ENCODE assay signal across 17 cellular contexts in the genomic region with DNA sequence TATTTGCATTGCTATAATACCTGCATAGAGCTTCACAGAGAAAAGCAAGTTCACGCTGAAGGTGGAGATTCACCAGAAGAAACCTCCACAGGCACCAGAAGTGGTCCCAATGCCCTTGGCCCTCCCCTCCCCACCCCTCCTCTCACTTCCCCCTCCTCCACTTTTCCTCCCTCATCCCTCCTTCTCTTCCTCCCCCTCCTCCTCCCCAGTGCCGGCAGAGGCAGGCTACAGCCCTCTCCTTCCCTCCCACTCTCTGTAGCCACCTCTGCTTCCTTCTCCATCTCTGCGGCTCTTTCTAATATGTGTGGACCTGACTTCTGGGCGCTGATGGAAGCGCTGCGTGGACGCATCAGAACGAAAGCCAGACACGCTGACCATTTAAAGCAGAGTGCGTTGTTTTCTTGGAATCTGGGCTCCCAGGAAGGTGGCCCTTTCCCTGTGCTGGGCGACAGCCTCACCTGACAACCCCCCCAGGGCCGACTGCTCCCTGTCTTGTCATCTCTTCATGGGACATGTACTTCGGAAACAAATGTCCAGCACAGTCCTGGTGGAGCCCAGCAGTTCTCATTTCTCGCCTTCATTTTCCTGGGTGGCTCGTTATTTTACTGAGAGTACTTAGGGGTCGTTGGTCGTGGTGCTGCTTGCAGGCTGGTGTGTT. TPM values are rescaled to one million over a fixed set of nuclear protein-coding genes. Genes with fewer than 3 reads are reported as not detected.
DNase-seq lines count a peak whose midpoint lies in the region; ATAC-seq and TF ChIP-seq lines count a peak whose summit lies in the region.
"Had no signal": no experiment of that assay in that cellular context is flagged by ENCODE, and none has a peak within 500 bp of the region (broad histone marks: within the 10 kb centered on the region; RNA-seq: fewer than 3 reads in every experiment).

No MANE protein-coding gene starts in this region.

- DNase-seq in H7 (peak; percentile 52), chondrocyte (ENCODE audit: low spot score) (peak; percentile 44), posterior vena cava (ENCODE audit: low spot score) (peak; percentile 38), DMS79 (lab: John Stamatoyannopoulos, UW) (no peak), NAMALWA (ENCODE audit: low spot score) (no peak)
- DNase-seq: BE2C; CD8-positive, alpha-beta T cell; COR-L47; DMS153; DND-41; GDM1; GOT3; HCEC 1CT had no signal

- no peak overlapping the region for H3K9ac ChIP-seq in BLaER1 treated with 17β-estradiol and CSF1 and Interleukin-3, amounts not matched to agents 10 nM and 100 nM

- no peak for TF ChIP-seq CTCF in chondrocyte (IDR thresholded peaks at IDR 0.05)

- peaks cover 0 to 16% (median 8%) of the 10 kb centered on the region in 11 experiments; a peak in 14 of 22 replicates for H3K36me3 ChIP-seq in BLaER1 treated with 17β-estradiol and CSF1 and Interleukin-3, amounts not matched to agents 10 nM and 100 nM
- no peaks in the 10 kb centered on the region for H3K36me3 ChIP-seq in H7 (replicated peaks; ENCODE audit: control insufficient read depth, insufficient read depth, low read length)

- H3K4me3 Mint-ChIP-seq in chondrocyte (ENCODE audit: unreplicated experiment): no peak overlapping the region
- H3K4me3 Mint-ChIP-seq: CD14-positive monocyte; CD8-positive, alpha-beta T cell had no signal

- no peak overlapping the region for H3K4me3 ChIP-seq in BLaER1 treated with 17β-estradiol and CSF1 and Interleukin-3, amounts not matched to agents 10 nM and 100 nM
- no peak overlapping the region for H3K4me3 ChIP-seq in H7 (ENCODE audit: insufficient read depth, low read depth, low read length)
- H3K4me3 ChIP-seq: A549 had no signal

- H3K4me1 ChIP-seq in BLaER1 treated with 17β-estradiol and CSF1 and Interleukin-3, amounts not matched to agents 10 nM and 100 nM: peaks cover 4 to 31% (median 22%) of the 10 kb centered on the region in 10 experiments; a peak in 17 of 20 replicates
- H3K4me1 ChIP-seq: A549 had no signal

- H3K27ac ChIP-seq in BLaER1 treated with 17β-estradiol and CSF1 and Interleukin-3, amounts not matched to agents 10 nM and 100 nM: no peak overlapping the region
- H3K27ac ChIP-seq: A549 had no signal

- no peaks in the 10 kb centered on the region for H3K9me3 Mint-ChIP-seq in chondrocyte (ENCODE audit: low read depth)
- H3K9me3 Mint-ChIP-seq: CD8-positive, alpha-beta T cell had no signal

- peaks cover 4% of the 10 kb centered on the region for H3K36me3 Mint-ChIP-seq in chondrocyte (ENCODE audit: low read depth)

- peaks cover 0 to 29% (median 10%) of the 10 kb centered on the region in 11 experiments; a peak in 12 of 22 replicates for H3K27me3 ChIP-seq in BLaER1 treated with 17β-estradiol and CSF1 and Interleukin-3, amounts not matched to agents 10 nM and 100 nM
- no peaks in the 10 kb centered on the region for H3K27me3 ChIP-seq in H7 (ENCODE audit: control insufficient read depth, insufficient read depth, low read length)

- H4K20me1 ChIP-seq in BLaER1 treated with 17β-estradiol and CSF1 and Interleukin-3, amounts not matched to agents 10 nM and 100 nM: peaks cover 0 to 48% (median 0%) of the 10 kb centered on the region in 11 experiments; a peak in 7 of 22 replicates

- H3K27ac Mint-ChIP-seq in chondrocyte (ENCODE audit: unreplicated experiment): no peak overlapping the region
- H3K27ac Mint-ChIP-seq: CD14-positive monocyte; CD8-positive, alpha-beta T cell had no signal

- intact Hi-C loops in posterior vena cava (cut with DNase I): no loop called here

- ATAC-seq in GM18511 (IDR thresholded peaks at IDR 0.05; ENCODE audit: unreplicated experiment): no peak
- ATAC-seq: CD8-positive, alpha-beta T cell had no signal

- H3K4me1 Mint-ChIP-seq in chondrocyte (ENCODE audit: low read depth): no peaks in the 10 kb centered on the region
- H3K4me1 Mint-ChIP-seq: CD14-positive monocyte had no signal

- no peaks in the 10 kb centered on the region for H3K9me3 ChIP-seq in BLaER1 treated with 17β-estradiol and CSF1 and Interleukin-3, amounts not matched to agents 10 nM and 100 nM (replicated peaks in 1 of 11)
- H3K9me3 ChIP-seq: A549, BE2C had no signal

- H3K27me3 Mint-ChIP-seq in chondrocyte (ENCODE audit: low read depth): peaks cover 18% of the 10 kb centered on the region

- peak overlapping the region in 7 of 11 experiments; percentile 57 to 89 (median 80); a peak in 8 of 22 replicates for H3K4me2 ChIP-seq in BLaER1 treated with 17β-estradiol and CSF1 and Interleukin-3, amounts not matched to agents 10 nM and 100 nM
- H3K4me2 ChIP-seq: A549 had no signal

RNA-seq across cellular contexts. Expression of gene NDUFS6, which starts 29.5 kb away (rescaled TPM):
- total RNA-seq in H7 (2014; rRNA removed; shearing (Covaris generic)): 35.2 and 51.9 TPM in 2 replicates
- total RNA-seq in chondrocyte: 23.7 to 31.3 TPM (median 25.7 TPM) in 3 replicates
- total RNA-seq in posterior vena cava: 10 to 100 TPM; 25.4 to 25.8 TPM

RNA-seq across cellular contexts. Expression of gene MRPL36, which starts 31.1 kb away (rescaled TPM):
- total RNA-seq in H7 (2014; rRNA removed; shearing (Covaris generic)): 49.4 and 83.8 TPM in 2 replicates
- total RNA-seq in chondrocyte (37.4 to 50.8 TPM (median 48.3 TPM) in 3 replicates), posterior vena cava (10 to 100 TPM; 29.4 to 32.4 TPM)

RNA-seq across cellular contexts. Expression of gene IRX4, which starts 52.0 kb away (rescaled TPM):
- 15.4 and 17.9 TPM in 2 replicates for total RNA-seq in H7 (2014; rRNA removed; shearing (Covaris generic))
- total RNA-seq in chondrocyte (not detected in 3 replicates), posterior vena cava (not detected)
- total RNA-seq: CD8-positive, alpha-beta T cell had no signal

Comparison
In these comparisons a context has a peak if more than half of its experiments do, and no peak if none do; other contexts are left out.
1. DNase-seq: peak in H7 (single experiment), chondrocyte (single experiment) and posterior vena cava (single experiment); none in DMS79 (single experiment) and NAMALWA (single experiment).
2. RNA of gene IRX4, which starts 52.0 kb away (total RNA-seq): 15.4 to 17.9 TPM in H7; not detected in chondrocyte and not detected in posterior vena cava; every median in the first group is over 10 times any median in the second.